12 cellular contexts compared by ENCODE assay signal in the genomic region with DNA sequence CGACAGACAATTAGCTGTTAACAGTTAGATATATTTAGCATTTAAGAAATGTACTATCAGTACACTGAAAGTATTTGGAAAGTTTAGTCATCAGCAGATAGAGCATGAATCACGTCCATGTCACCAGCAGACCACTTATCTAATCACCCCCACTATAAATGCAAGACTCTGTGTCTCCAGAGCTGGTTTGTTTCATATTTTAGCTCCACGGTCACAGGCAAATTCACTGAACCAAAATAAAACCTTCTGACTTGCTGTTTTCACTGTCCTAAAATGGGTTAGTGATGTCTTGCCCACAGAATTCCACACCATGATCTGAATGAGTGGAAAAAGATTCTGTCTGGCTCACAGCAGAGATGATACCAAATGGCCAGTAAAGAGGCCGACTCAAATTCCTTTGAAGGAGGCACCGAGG.
DNase-seq lines count a peak whose midpoint lies in the region; ATAC-seq, FAIRE-seq and TF ChIP-seq lines count a peak whose summit lies in the region.
"Had no signal": no experiment of that assay in that cellular context is flagged by ENCODE, and none has a peak within 500 bp of the region (broad histone marks: within the 10 kb centered on the region; RNA-seq: fewer than 3 reads in every experiment).

No MANE protein-coding gene starts in this region.

- H3K27ac ChIP-seq in foreskin keratinocyte = no peak overlapping the region
- no peak overlapping the region for H3K27ac ChIP-seq in pancreas

- peaks cover 33% of the 10 kb centered on the region for H3K4me1 ChIP-seq in foreskin keratinocyte
- H3K4me1 ChIP-seq in pancreas = no peaks in the 10 kb centered on the region

- intact Hi-C loops in pancreas (cut with DNase I) = no loop called here

- peak; percentile 64 for ATAC-seq in foreskin keratinocyte
- no peak for ATAC-seq in GM18907 (IDR thresholded peaks at IDR 0.05; ENCODE audit: unreplicated experiment)
- ATAC-seq in pancreas = no peak
- no peak for ATAC-seq in HG02763 (IDR thresholded peaks at IDR 0.05; ENCODE audit: unreplicated experiment)

- TF ChIP-seq CTCF in foreskin keratinocyte (conservative IDR thresholded peaks at IDR 0.05) (no peak), pancreas (IDR thresholded peaks at IDR 0.05) (no peak)

- H3K27me3 ChIP-seq in foreskin keratinocyte (no peaks in the 10 kb centered on the region), pancreas (no peaks in the 10 kb centered on the region)

- no peak overlapping the region for H3K4me3 ChIP-seq in pancreas

- peak; percentile 88 for DNase-seq in EL
- peak; percentile 5 to 60 for DNase-seq in SW 1271 (lab: John Stamatoyannopoulos, UW)
- peak in 1 of 2 donors; percentile 37 for DNase-seq in foreskin keratinocyte
- peak; percentile 92 for DNase-seq in non-pigmented ciliary epithelial cell (ENCODE audit: low read depth)
- DNase-seq in pancreas = no peak
- no peak for DNase-seq in DMS53 (lab: John Stamatoyannopoulos, UW)
- DNase-seq: DMS 273 treated with DMSO at 0.1 percent for 48 hours; NCI-H69; stimulated activated CD4-positive, alpha-beta T cell treated with anti-CD3 and anti-CD28 coated beads, Interleukin-4, amount 100 ng/mL, for 1 hour; T1000 had no signal

- WGBS in pancreas, 2 donors = 43 to 46% methylated on average over 5 of the region's 5 CpGs

- no peaks in the 10 kb centered on the region for H3K9me3 ChIP-seq in pancreas

- no peaks in the 10 kb centered on the region for H3K36me3 ChIP-seq in pancreas

- no peak for FAIRE-seq in pancreas (lab: Jason Lieb, UNC)

Comparison
In these comparisons a context has a peak if more than half of its experiments do, and no peak if none do; other contexts are left out.
1. DNase-seq: peak in EL (single experiment), SW 1271 (2 of 2) and non-pigmented ciliary epithelial cell (single experiment); none in pancreas (0 of 6) and DMS53 (single experiment).